6 cellular contexts compared by ENCODE assay signal in genomic region chr19:49150944-49151243, GRCh38. TPM values are rescaled to one million over a fixed set of nuclear protein-coding genes. Genes with fewer than 3 reads are reported as not detected.
DNase-seq lines count a peak whose midpoint lies in the region; TF ChIP-seq lines count a peak whose summit lies in the region.

No MANE protein-coding gene starts in this region.

- POLR2A ChIA-PET in HEK293 (lab: Yijun Ruan, JAX) = interaction anchor here (1.0 to 3.8 kb wide), 8 partner anchors 11 to 158 kb away, joined by 3 to 27 read pairs (median 10); partner anchors contain the start of genes GYS1, LIN7B, PPFIA3 and RUVBL2

- H3K4me3 Mint-ChIP-seq in osteocyte (ENCODE audit: unreplicated experiment) = peak overlapping the region; percentile 93

- H3K27ac ChIP-seq in HEK293 (ENCODE audit: extremely low read depth, low read depth, low read length) = peak overlapping the region; percentile 29; the same call in 1 of the 2 replicates

- no peaks in the 10 kb centered on the region for H3K36me3 ChIP-seq in HEK293 (ENCODE audit: control insufficient read depth in 2 of 2, insufficient read depth in 1 of 2, low read length in 2 of 2)

- H3K9me3 Mint-ChIP-seq in osteocyte (ENCODE audit: unreplicated experiment) = peaks cover 3% of the 10 kb centered on the region

- CTCF ChIA-PET in HEK293 (lab: Yijun Ruan, JAX) = interaction anchor here (0.6 to 1.7 kb wide), 4 partner anchors 48 to 92 kb away, joined by 5 to 7 read pairs (median 6); no protein-coding TSS in a partner anchor

- H3K4me1 ChIP-seq in HEK293 (ENCODE audit: control insufficient read depth, insufficient read depth, low read length) = peaks cover 6% of the 10 kb centered on the region

- H3K36me3 Mint-ChIP-seq in osteocyte (ENCODE audit: unreplicated experiment) = no peaks in the 10 kb centered on the region

- DNase-seq in cerebellar cortex (ENCODE audit: low spot score) (peak; percentile 48), osteocyte (ENCODE audit: extremely low spot score, unreplicated experiment) (no peak), NCI-H82 (lab: John Stamatoyannopoulos, UW) (no peak), C1 segment of cervical spinal cord (lab: John Stamatoyannopoulos, UW) (no peak), NCI-H82 treated with DMSO at 0.1 percent for 48 hours (lab: John Stamatoyannopoulos, UW; ENCODE audit: unreplicated experiment) (no peak)

- H3K4me1 Mint-ChIP-seq in osteocyte (ENCODE audit: unreplicated experiment) = peaks cover 18% of the 10 kb centered on the region

- H3K27ac Mint-ChIP-seq in osteocyte (ENCODE audit: unreplicated experiment) = no peak overlapping the region

- H3K9me3 ChIP-seq in HEK293 (ENCODE audit: control insufficient read depth, insufficient read depth, low read depth, low read length) = no peaks in the 10 kb centered on the region

- TF ChIP-seq CTCF in HEK293 (tag by site-specific recombination; IDR thresholded peaks at IDR 0.05) (no peak), osteocyte (IDR thresholded peaks at IDR 0.05) (no peak)

- H3K27me3 Mint-ChIP-seq in osteocyte (ENCODE audit: unreplicated experiment) = peaks cover 2% of the 10 kb centered on the region

- peak overlapping the region; percentile 69 for H3K4me3 ChIP-seq in HEK293 (ENCODE audit: low read depth, low read length)

TF ChIP-seq in HEK293, 187 proteins besides CTCF, POLR2A, EP300 and RAD21:
- no peak for TF ChIP-seq ZSCAN4 (tag by site-specific recombination; IDR thresholded peaks at IDR 0.05)
- 0 out of 2 replicates have a peak, but pooled peaks have one; percentile 2 for TF ChIP-seq EGR2 (tag by site-specific recombination; IDR thresholded peaks at IDR 0.05; ENCODE audit: low read depth)
- no peak for TF ChIP-seq ZBTB20 (tag by site-specific recombination; IDR thresholded peaks at IDR 0.05)
- TF ChIP-seq ZBTB10 (tag by site-specific recombination; IDR thresholded peaks at IDR 0.05) = peak; percentile 12; the same call in 1 of the 2 replicates
- TF ChIP-seq ZNF341 (tag by site-specific recombination; IDR thresholded peaks at IDR 0.05; ENCODE audit: low read depth) = peak; percentile 70

RNA-seq across cellular contexts. Expression of gene HRC, which starts 4.3 kb away (rescaled TPM):
- not detected in 2 replicates for total RNA-seq in osteocyte

RNA-seq across cellular contexts. Expression of gene TRPM4, which starts 6.7 kb away (rescaled TPM):
- total RNA-seq in osteocyte = 28.5 and 28.7 TPM in 2 replicates

RNA-seq across cellular contexts. Expression of gene PPFIA3, which starts 31.6 kb away (rescaled TPM):
- 6.6 and 9.5 TPM in 2 replicates for total RNA-seq in osteocyte

RNA-seq across cellular contexts. Expression of gene C19orf73, which starts 32.0 kb away (rescaled TPM):
- total RNA-seq in osteocyte = 1.8 and 3.4 TPM in 2 replicates

RNA-seq across cellular contexts. Expression of gene LIN7B, which starts 36.7 kb away (rescaled TPM):
- total RNA-seq in osteocyte = 7.9 and 9.9 TPM in 2 replicates
